1 cellular context compared by ENCODE assay signal in the genomic region with DNA sequence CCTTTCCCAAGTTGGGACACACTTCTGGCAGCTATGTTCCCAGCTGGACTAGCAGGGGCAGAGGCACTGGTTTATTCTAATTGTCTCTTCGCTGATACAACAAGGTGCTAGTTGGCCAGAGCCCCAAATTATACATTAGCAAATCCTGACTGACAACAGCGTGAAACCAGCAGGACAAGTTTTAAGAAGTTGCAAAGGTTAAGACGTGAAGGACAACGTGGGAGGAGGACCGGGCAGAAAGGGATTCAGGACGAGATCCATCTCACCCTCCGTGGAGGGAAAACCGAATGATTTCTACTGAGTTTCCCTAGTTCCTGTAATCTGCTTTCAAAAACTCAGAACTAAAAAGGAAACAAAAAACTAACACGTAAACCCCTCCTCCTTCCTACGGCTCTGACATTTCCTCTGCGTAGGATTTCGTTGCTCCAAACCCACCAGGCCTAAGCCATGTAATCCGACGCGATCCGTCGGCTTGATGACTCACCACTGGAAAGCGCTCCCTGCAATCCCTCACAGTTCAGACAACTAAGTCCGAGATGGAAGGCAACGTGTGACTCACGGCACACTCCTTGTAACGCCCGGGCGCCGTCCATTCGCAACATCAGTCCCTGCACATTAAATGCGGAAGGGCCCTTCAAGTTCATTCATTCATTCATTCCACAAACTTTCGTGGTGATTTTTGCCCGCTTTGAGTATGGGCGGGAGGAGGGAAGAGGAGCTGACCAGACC.
A peak's percentile ranks its signal among the peaks of the same experiment; 100 is the strongest.
TF ChIP-seq lines count a peak whose summit lies in the region.

No MANE protein-coding gene starts in this region.

TF ChIP-seq in K562, 482 proteins besides CTCF, POLR2A, EP300 and RAD21 (continued from another document and continues in another):
- 0 out of 2 replicates have a peak, but pooled peaks have one; percentile 25 for TF ChIP-seq RHOXF2B (CRISPR knock-in tag; conservative IDR thresholded peaks at IDR 0.05)
- TF ChIP-seq TEAD1 (CRISPR knock-in tag; IDR thresholded peaks at IDR 0.05) = 0 out of 4 replicates have a peak, but pooled peaks of 1 of the 2 experiments have one; percentile 33
- TF ChIP-seq PTTG1 (tag; IDR thresholded peaks at IDR 0.05; ENCODE audit: low read depth) = no peak
- TF ChIP-seq, protein P1, sequence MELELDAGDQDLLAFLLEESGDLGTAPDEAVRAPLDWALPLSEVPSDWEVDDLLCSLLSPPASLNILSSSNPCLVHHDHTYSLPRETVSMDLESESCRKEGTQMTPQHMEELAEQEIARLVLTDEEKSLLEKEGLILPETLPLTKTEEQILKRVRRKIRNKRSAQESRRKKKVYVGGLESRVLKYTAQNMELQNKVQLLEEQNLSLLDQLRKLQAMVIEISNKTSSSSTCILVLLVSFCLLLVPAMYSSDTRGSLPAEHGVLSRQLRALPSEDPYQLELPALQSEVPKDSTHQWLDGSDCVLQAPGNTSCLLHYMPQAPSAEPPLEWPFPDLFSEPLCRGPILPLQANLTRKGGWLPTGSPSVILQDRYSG (tag; conservative IDR thresholded peaks at IDR 0.05; ENCODE audit: low read depth) = peak; percentile 29; the same call in 1 of the 2 replicates
- TF ChIP-seq, protein P2, sequence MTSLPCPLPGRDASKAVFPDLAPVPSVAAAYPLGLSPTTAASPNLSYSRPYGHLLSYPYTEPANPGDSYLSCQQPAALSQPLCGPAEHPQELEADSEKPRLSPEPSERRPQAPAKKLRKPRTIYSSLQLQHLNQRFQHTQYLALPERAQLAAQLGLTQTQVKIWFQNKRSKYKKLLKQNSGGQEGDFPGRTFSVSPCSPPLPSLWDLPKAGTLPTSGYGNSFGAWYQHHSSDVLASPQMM (CRISPR knock-in tag; IDR thresholded peaks at IDR 0.05) = no peak
- TF ChIP-seq, protein P3, sequence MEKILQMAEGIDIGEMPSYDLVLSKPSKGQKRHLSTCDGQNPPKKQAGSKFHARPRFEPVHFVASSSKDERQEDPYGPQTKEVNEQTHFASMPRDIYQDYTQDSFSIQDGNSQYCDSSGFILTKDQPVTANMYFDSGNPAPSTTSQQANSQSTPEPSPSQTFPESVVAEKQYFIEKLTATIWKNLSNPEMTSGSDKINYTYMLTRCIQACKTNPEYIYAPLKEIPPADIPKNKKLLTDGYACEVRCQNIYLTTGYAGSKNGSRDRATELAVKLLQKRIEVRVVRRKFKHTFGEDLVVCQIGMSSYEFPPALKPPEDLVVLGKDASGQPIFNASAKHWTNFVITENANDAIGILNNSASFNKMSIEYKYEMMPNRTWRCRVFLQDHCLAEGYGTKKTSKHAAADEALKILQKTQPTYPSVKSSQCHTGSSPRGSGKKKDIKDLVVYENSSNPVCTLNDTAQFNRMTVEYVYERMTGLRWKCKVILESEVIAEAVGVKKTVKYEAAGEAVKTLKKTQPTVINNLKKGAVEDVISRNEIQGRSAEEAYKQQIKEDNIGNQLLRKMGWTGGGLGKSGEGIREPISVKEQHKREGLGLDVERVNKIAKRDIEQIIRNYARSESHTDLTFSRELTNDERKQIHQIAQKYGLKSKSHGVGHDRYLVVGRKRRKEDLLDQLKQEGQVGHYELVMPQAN (IDR thresholded peaks at IDR 0.05; ENCODE audit: borderline replicate concordance) = peak; percentile 54; the same call in 1 of the 2 replicates
- TF ChIP-seq, protein P4, sequence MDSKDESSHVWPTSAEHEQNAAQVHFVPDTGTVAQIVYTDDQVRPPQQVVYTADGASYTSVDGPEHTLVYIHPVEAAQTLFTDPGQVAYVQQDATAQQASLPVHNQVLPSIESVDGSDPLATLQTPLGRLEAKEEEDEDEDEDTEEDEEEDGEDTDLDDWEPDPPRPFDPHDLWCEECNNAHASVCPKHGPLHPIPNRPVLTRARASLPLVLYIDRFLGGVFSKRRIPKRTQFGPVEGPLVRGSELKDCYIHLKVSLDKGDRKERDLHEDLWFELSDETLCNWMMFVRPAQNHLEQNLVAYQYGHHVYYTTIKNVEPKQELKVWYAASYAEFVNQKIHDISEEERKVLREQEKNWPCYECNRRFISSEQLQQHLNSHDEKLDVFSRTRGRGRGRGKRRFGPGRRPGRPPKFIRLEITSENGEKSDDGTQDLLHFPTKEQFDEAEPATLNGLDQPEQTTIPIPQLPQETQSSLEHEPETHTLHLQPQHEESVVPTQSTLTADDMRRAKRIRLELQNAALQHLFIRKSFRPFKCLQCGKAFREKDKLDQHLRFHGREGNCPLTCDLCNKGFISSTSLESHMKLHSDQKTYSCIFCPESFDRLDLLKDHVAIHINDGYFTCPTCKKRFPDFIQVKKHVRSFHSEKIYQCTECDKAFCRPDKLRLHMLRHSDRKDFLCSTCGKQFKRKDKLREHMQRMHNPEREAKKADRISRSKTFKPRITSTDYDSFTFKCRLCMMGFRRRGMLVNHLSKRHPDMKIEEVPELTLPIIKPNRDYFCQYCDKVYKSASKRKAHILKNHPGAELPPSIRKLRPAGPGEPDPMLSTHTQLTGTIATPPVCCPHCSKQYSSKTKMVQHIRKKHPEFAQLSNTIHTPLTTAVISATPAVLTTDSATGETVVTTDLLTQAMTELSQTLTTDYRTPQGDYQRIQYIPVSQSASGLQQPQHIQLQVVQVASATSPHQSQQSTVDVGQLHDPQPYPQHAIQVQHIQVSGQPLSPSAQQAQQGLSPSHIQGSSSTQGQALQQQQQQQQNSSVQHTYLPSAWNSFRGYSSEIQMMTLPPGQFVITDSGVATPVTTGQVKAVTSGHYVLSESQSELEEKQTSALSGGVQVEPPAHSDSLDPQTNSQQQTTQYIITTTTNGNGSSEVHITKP (IDR thresholded peaks at IDR 0.05; ENCODE audit: partially characterized antibody) = peak; percentile 28
- TF ChIP-seq, protein P5, sequence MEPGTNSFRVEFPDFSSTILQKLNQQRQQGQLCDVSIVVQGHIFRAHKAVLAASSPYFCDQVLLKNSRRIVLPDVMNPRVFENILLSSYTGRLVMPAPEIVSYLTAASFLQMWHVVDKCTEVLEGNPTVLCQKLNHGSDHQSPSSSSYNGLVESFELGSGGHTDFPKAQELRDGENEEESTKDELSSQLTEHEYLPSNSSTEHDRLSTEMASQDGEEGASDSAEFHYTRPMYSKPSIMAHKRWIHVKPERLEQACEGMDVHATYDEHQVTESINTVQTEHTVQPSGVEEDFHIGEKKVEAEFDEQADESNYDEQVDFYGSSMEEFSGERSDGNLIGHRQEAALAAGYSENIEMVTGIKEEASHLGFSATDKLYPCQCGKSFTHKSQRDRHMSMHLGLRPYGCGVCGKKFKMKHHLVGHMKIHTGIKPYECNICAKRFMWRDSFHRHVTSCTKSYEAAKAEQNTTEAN (CRISPR knock-in tag; IDR thresholded peaks at IDR 0.05) = no peak
- peak; percentile 52 for TF ChIP-seq EGR1 (conservative IDR thresholded peaks at IDR 0.05)
- TF ChIP-seq, protein P6, sequence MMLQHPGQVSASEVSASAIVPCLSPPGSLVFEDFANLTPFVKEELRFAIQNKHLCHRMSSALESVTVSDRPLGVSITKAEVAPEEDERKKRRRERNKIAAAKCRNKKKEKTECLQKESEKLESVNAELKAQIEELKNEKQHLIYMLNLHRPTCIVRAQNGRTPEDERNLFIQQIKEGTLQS (IDR thresholded peaks at IDR 0.05) = peak; percentile 100
- TF ChIP-seq, protein P6 (CRISPR knock-in tag; conservative IDR thresholded peaks at IDR 0.05) = peak; percentile 96
- no peak for TF ChIP-seq CBX2 (IDR thresholded peaks at IDR 0.05; ENCODE audit: insufficient read depth, low read length, poor library complexity, severe bottlenecking)
- TF ChIP-seq, protein P7, sequence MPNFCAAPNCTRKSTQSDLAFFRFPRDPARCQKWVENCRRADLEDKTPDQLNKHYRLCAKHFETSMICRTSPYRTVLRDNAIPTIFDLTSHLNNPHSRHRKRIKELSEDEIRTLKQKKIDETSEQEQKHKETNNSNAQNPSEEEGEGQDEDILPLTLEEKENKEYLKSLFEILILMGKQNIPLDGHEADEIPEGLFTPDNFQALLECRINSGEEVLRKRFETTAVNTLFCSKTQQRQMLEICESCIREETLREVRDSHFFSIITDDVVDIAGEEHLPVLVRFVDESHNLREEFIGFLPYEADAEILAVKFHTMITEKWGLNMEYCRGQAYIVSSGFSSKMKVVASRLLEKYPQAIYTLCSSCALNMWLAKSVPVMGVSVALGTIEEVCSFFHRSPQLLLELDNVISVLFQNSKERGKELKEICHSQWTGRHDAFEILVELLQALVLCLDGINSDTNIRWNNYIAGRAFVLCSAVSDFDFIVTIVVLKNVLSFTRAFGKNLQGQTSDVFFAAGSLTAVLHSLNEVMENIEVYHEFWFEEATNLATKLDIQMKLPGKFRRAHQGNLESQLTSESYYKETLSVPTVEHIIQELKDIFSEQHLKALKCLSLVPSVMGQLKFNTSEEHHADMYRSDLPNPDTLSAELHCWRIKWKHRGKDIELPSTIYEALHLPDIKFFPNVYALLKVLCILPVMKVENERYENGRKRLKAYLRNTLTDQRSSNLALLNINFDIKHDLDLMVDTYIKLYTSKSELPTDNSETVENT (CRISPR knock-in tag; IDR thresholded peaks at IDR 0.05) = 0 out of 2 replicates have a peak, but pooled peaks have one; percentile 13
- no peak for TF ChIP-seq NR2C2 (CRISPR knock-in tag; IDR thresholded peaks at IDR 0.05)
- TF ChIP-seq NR2C2 (tag; IDR thresholded peaks at IDR 0.05) = peak; percentile 60; the same call in 1 of the 2 replicates
- peak; percentile 84 for TF ChIP-seq NFRKB (IDR thresholded peaks at IDR 0.05; ENCODE audit: low read depth)
- no peak for TF ChIP-seq ETS2 (tag; IDR thresholded peaks at IDR 0.05; ENCODE audit: borderline replicate concordance, poor library complexity, severe bottlenecking)
- TF ChIP-seq SMARCA4 (IDR thresholded peaks at IDR 0.05) = peak; percentile 85
- TF ChIP-seq ZBTB7A (IDR thresholded peaks at IDR 0.05; ENCODE audit: borderline replicate concordance, control insufficient read depth, low read depth, low read length) = no peak
- peak; percentile 98 for TF ChIP-seq JUNB (CRISPR knock-in tag; conservative IDR thresholded peaks at IDR 0.05)
- TF ChIP-seq, protein P8, sequence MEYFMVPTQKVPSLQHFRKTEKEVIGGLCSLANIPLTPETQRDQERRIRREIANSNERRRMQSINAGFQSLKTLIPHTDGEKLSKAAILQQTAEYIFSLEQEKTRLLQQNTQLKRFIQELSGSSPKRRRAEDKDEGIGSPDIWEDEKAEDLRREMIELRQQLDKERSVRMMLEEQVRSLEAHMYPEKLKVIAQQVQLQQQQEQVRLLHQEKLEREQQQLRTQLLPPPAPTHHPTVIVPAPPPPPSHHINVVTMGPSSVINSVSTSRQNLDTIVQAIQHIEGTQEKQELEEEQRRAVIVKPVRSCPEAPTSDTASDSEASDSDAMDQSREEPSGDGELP (CRISPR knock-in tag; IDR thresholded peaks at IDR 0.05; ENCODE audit: borderline replicate concordance) = peak; percentile 75; the same call in 1 of the 2 replicates
- TF ChIP-seq ZNF75A (CRISPR knock-in tag; IDR thresholded peaks at IDR 0.05) = no peak
- peak; percentile 85 for TF ChIP-seq ATF7 (IDR thresholded peaks at IDR 0.05)
- peak; percentile 91 for TF ChIP-seq TAF1 (IDR thresholded peaks at IDR 0.05; ENCODE audit: control insufficient read depth, extremely low read depth, insufficient read depth, low read length, severe bottlenecking)
- TF ChIP-seq, protein P9, sequence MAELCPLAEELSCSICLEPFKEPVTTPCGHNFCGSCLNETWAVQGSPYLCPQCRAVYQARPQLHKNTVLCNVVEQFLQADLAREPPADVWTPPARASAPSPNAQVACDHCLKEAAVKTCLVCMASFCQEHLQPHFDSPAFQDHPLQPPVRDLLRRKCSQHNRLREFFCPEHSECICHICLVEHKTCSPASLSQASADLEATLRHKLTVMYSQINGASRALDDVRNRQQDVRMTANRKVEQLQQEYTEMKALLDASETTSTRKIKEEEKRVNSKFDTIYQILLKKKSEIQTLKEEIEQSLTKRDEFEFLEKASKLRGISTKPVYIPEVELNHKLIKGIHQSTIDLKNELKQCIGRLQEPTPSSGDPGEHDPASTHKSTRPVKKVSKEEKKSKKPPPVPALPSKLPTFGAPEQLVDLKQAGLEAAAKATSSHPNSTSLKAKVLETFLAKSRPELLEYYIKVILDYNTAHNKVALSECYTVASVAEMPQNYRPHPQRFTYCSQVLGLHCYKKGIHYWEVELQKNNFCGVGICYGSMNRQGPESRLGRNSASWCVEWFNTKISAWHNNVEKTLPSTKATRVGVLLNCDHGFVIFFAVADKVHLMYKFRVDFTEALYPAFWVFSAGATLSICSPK (IDR thresholded peaks at IDR 0.05; ENCODE audit: borderline replicate concordance) = no peak
- TF ChIP-seq RBM39 (optimal IDR thresholded peaks at IDR 0.05; ENCODE audit: low read depth, low read length) = peak; percentile 54
- no peak for TF ChIP-seq KLF16 (IDR thresholded peaks at IDR 0.05)
- TF ChIP-seq, protein P10, sequence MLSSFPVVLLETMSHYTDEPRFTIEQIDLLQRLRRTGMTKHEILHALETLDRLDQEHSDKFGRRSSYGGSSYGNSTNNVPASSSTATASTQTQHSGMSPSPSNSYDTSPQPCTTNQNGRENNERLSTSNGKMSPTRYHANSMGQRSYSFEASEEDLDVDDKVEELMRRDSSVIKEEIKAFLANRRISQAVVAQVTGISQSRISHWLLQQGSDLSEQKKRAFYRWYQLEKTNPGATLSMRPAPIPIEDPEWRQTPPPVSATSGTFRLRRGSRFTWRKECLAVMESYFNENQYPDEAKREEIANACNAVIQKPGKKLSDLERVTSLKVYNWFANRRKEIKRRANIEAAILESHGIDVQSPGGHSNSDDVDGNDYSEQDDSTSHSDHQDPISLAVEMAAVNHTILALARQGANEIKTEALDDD (IDR thresholded peaks at IDR 0.05) = peak; percentile 61; the same call in 1 of the 2 replicates
- TF ChIP-seq GABPB2 (CRISPR knock-in tag; conservative IDR thresholded peaks at IDR 0.05) = no peak
- no peak for TF ChIP-seq ZFP1 (CRISPR knock-in tag; IDR thresholded peaks at IDR 0.05)
- TF ChIP-seq, protein P11, sequence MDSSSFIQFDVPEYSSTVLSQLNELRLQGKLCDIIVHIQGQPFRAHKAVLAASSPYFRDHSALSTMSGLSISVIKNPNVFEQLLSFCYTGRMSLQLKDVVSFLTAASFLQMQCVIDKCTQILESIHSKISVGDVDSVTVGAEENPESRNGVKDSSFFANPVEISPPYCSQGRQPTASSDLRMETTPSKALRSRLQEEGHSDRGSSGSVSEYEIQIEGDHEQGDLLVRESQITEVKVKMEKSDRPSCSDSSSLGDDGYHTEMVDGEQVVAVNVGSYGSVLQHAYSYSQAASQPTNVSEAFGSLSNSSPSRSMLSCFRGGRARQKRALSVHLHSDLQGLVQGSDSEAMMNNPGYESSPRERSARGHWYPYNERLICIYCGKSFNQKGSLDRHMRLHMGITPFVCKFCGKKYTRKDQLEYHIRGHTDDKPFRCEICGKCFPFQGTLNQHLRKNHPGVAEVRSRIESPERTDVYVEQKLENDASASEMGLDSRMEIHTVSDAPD (CRISPR knock-in tag; IDR thresholded peaks at IDR 0.05) = no peak
- TF ChIP-seq CREB1 (IDR thresholded peaks at IDR 0.05) = peak; percentile 87
- peak; percentile 80 for TF ChIP-seq CREB1 (CRISPR knock-in tag; IDR thresholded peaks at IDR 0.05)
- peak; percentile 94 for TF ChIP-seq DPF2 (IDR thresholded peaks at IDR 0.05)
- 0 out of 2 replicates have a peak, but pooled peaks have one; percentile 2 for TF ChIP-seq NCOR1 (IDR thresholded peaks at IDR 0.05)
- TF ChIP-seq ETV5 (CRISPR knock-in tag; IDR thresholded peaks at IDR 0.05; ENCODE audit: low read depth) = 0 out of 2 replicates have a peak, but pooled peaks have one; percentile 55
- TF ChIP-seq ZNF766 (CRISPR knock-in tag; conservative IDR thresholded peaks at IDR 0.05) = 0 out of 2 replicates have a peak, but pooled peaks have one; percentile 48
- no peak for TF ChIP-seq PPARD (CRISPR knock-in tag; IDR thresholded peaks at IDR 0.05)
- no peak for TF ChIP-seq RBM14 (IDR thresholded peaks at IDR 0.05; ENCODE audit: borderline replicate concordance, insufficient read depth, low read depth, low read length)
- TF ChIP-seq NCOA1 (IDR thresholded peaks at IDR 0.05; ENCODE audit: low read depth) = peak; percentile 48; the same call in 1 of the 2 replicates
- peak; percentile 73; the same call in 1 of the 2 replicates for TF ChIP-seq SMARCC2 (IDR thresholded peaks at IDR 0.05; ENCODE audit: low read depth)
